ENCODE assay signal across 11 cellular contexts in the genomic region with DNA sequence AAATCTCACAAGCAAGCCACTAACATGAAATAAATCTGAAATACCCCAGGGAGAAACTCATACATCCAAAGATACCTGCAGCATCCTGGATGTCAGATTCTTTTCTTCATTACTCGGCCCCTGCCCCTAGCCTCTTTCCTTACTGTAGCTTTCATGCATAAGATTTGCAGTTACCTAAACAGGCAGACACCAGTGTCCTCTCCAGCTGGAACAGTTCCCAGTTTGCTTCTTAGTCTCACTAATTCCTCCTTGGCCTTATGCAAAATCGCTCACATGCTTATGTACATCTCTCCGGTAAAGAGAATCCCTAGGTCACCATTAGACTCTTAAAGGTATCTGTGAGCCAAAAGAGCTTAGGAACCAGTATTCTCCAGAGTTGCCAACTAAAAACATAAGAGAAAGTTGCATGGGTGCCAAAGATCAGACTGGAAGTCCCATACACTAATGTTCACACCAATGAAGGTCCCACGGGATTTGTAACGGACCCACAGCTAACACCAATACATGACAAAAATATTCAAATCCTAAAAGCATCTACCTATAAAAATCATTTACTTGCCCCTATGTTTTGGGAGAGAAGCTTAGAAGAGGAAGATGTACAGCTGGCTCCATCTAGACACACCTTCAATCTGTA.
DNase-seq lines count a peak whose midpoint lies in the region; ATAC-seq and TF ChIP-seq lines count a peak whose summit lies in the region.
"Had no signal": no experiment of that assay in that cellular context is flagged by ENCODE, and none has a peak within 500 bp of the region (broad histone marks: within the 10 kb centered on the region; RNA-seq: fewer than 3 reads in every experiment).

No MANE protein-coding gene starts in this region.

- H3K27ac Mint-ChIP-seq in activated naive CD4-positive, alpha-beta T cell treated with anti-CD3 and anti-CD28 coated beads for 36 hours = peak overlapping the region; percentile 77
- peak overlapping the region; percentile 84 for H3K27ac Mint-ChIP-seq in stimulated activated memory B cell treated with anti-CD40 and anti-IgM and Interleukin-4, amounts not matched to agents 10 μg/mL and 1 μg/mL and 100 μg/mL, for 72 hours

- ATAC-seq in stimulated activated memory B cell treated with anti-CD40 and anti-IgM and Interleukin-4, amounts not matched to agents 10 μg/mL and 1 μg/mL and 100 μg/mL, for 72 hours = peak; percentile 37
- ATAC-seq: HepG2 had no signal

- H3K4me1 Mint-ChIP-seq in activated naive CD4-positive, alpha-beta T cell treated with anti-CD3 and anti-CD28 coated beads for 36 hours (ENCODE audit: low read depth) = peaks cover 69% of the 10 kb centered on the region
- H3K4me1 Mint-ChIP-seq in stimulated activated memory B cell treated with anti-CD40 and anti-IgM and Interleukin-4, amounts not matched to agents 10 μg/mL and 1 μg/mL and 100 μg/mL, for 72 hours = peaks cover 78% of the 10 kb centered on the region

- no peak for DNase-seq in activated naive CD4-positive, alpha-beta T cell treated with anti-CD3 and anti-CD28 coated beads for 36 hours
- DNase-seq in activated naive CD4-positive, alpha-beta T cell treated with Interleukin-2 at 50 U/mL for 16 hours = no peak
- DNase-seq in NCI-H524 (lab: John Stamatoyannopoulos, UW) (peak; percentile 60 to 75), cerebellum (ENCODE audit: low spot score) (peak; percentile 27), GM20000 (ENCODE audit: low spot score) (no peak), NCI-H1092 (lab: John Stamatoyannopoulos, UW) (no peak), NCI-H1694 (lab: John Stamatoyannopoulos, UW) (no peak)
- DNase-seq: colonic mucosa, NCI-H1105 had no signal

- no peaks in the 10 kb centered on the region for H3K9me3 Mint-ChIP-seq in activated naive CD4-positive, alpha-beta T cell treated with anti-CD3 and anti-CD28 coated beads for 36 hours
- H3K9me3 Mint-ChIP-seq in stimulated activated memory B cell treated with anti-CD40 and anti-IgM and Interleukin-4, amounts not matched to agents 10 μg/mL and 1 μg/mL and 100 μg/mL, for 72 hours = no peaks in the 10 kb centered on the region

- CTCF ChIA-PET in activated naive CD4-positive, alpha-beta T cell treated with anti-CD3 and anti-CD28 coated beads for 36 hours (lab: Charles Lee) = no interaction called here

- H3K27me3 Mint-ChIP-seq in activated naive CD4-positive, alpha-beta T cell treated with anti-CD3 and anti-CD28 coated beads for 36 hours (ENCODE audit: low read depth) = no peaks in the 10 kb centered on the region
- no peaks in the 10 kb centered on the region for H3K27me3 Mint-ChIP-seq in stimulated activated memory B cell treated with anti-CD40 and anti-IgM and Interleukin-4, amounts not matched to agents 10 μg/mL and 1 μg/mL and 100 μg/mL, for 72 hours

- intact Hi-C loops in activated naive CD4-positive, alpha-beta T cell treated with anti-CD3 and anti-CD28 coated beads for 36 hours (cut with micrococcal nuclease) = no loop called here

- H3K4me3 Mint-ChIP-seq in activated naive CD4-positive, alpha-beta T cell treated with anti-CD3 and anti-CD28 coated beads for 36 hours = no peak overlapping the region
- H3K4me3 Mint-ChIP-seq in stimulated activated memory B cell treated with anti-CD40 and anti-IgM and Interleukin-4, amounts not matched to agents 10 μg/mL and 1 μg/mL and 100 μg/mL, for 72 hours = peak overlapping the region; percentile 24

- no peak for TF ChIP-seq CTCF in GM20000 (IDR thresholded peaks at IDR 0.05; ENCODE audit: extremely low read depth, missing control alignments)

- H3K36me3 Mint-ChIP-seq in activated naive CD4-positive, alpha-beta T cell treated with anti-CD3 and anti-CD28 coated beads for 36 hours (ENCODE audit: low read depth) = peaks cover 25% of the 10 kb centered on the region
- peaks cover 8% of the 10 kb centered on the region for H3K36me3 Mint-ChIP-seq in stimulated activated memory B cell treated with anti-CD40 and anti-IgM and Interleukin-4, amounts not matched to agents 10 μg/mL and 1 μg/mL and 100 μg/mL, for 72 hours

Comparison
In these comparisons a context has a peak if more than half of its experiments do, and no peak if none do; other contexts are left out.
1. DNase-seq: peak in NCI-H524 (2 of 2) and cerebellum (single experiment); none in activated naive CD4-positive, alpha-beta T cell treated with anti-CD3 and anti-CD28 coated beads for 36 hours (single experiment), activated naive CD4-positive, alpha-beta T cell treated with Interleukin-2 at 50 U/mL for 16 hours (single experiment), GM20000 (single experiment), NCI-H1092 (single experiment) and NCI-H1694 (single experiment).